Comparison of ENCODE assay signal across 23 cellular contexts in genomic region chr5:29518176-29518575, GRCh38.
"Had no signal": no experiment of that assay in that cellular context is flagged by ENCODE, and none has a peak within 500 bp of the region (broad histone marks: within the 10 kb centered on the region; RNA-seq: fewer than 3 reads in every experiment).

No MANE protein-coding gene starts in this region.

- H3K36me3 Mint-ChIP-seq: mesothelial cell of epicardium; natural killer cell treated with Interleukin-12 subunit alpha and Interleukin-12 subunit beta and Interleukin-15 and Interleukin-18, amount 100 ng/mL, for 72 hours; stimulated activated effector memory CD8-positive, alpha-beta T cell treated with anti-CD3 and anti-CD28 coated beads, Interleukin-12 subunit alpha, Interleukin-12 subunit beta, amount 100 ng/mL, for 72 hours had no signal

- H3K27ac ChIP-seq: brain microvascular endothelial cell, parathyroid adenoma, stomach had no signal

- ATAC-seq: activated CD8-positive, alpha-beta T cell treated with anti-CD3 and anti-CD28 coated beads, Interleukin-2, amount 10 ng/mL, durations not matched to agents 7 days and 5 days; activated T-cell treated with anti-CD3 and anti-CD28 coated beads, Interleukin-2, amount 50 U/mL, for 4 hours; left lobe of liver; natural killer cell treated with Interleukin-12 subunit alpha and Interleukin-12 subunit beta and Interleukin-15 and Interleukin-18, amount 100 ng/mL, for 72 hours; sciatic nerve; stimulated activated effector memory CD8-positive, alpha-beta T cell treated with anti-CD3 and anti-CD28 coated beads, Interleukin-12 subunit alpha, Interleukin-12 subunit beta, amount 100 ng/mL, for 72 hours had no signal

- H3K9ac ChIP-seq: parathyroid adenoma had no signal

- DNase-seq: activated CD4-positive, alpha-beta T cell treated with anti-CD3 and anti-CD28 coated beads, Interleukin-2, amount 10 ng/mL, durations not matched to agents 24 days and 14 days; activated CD4-positive, CD25-positive, alpha-beta regulatory T cell; activated CD8-positive, alpha-beta T cell treated with anti-CD3 and anti-CD28 coated beads, Interleukin-2, amount 10 ng/mL, durations not matched to agents 7 days and 5 days; activated naive CD4-positive, alpha-beta T cell treated with anti-CD3 and anti-CD28 coated beads, Interleukin-2, amount 50 U/mL, for 16 hours; activated T-cell treated with anti-CD3 and anti-CD28 coated beads, Interleukin-2, amount 50 U/mL, for 4 hours; aorta; brain microvascular endothelial cell; cortex of kidney; head of caudate nucleus; kidney; stimulated activated CD4-positive, alpha-beta T cell treated with anti-CD3 and anti-CD28 coated beads, Interleukin-4, amount 100 ng/mL, for 24 hours; stomach; T-helper 9 cell; trophoblast cell had no signal

- H3K4me1 Mint-ChIP-seq: activated CD4-positive, alpha-beta T cell treated with anti-CD3 and anti-CD28 coated beads, Interleukin-2, amount 10 ng/mL, durations not matched to agents 24 days and 14 days; central memory CD8-positive, alpha-beta T cell; stimulated activated effector memory CD8-positive, alpha-beta T cell treated with anti-CD3 and anti-CD28 coated beads, Interleukin-12 subunit alpha, Interleukin-12 subunit beta, amount 100 ng/mL, for 72 hours had no signal

- H3K27me3 Mint-ChIP-seq: activated CD4-positive, alpha-beta T cell treated with anti-CD3 and anti-CD28 coated beads, Interleukin-2, amount 10 ng/mL, durations not matched to agents 24 days and 14 days; central memory CD8-positive, alpha-beta T cell; natural killer cell treated with Interleukin-12 subunit alpha and Interleukin-12 subunit beta and Interleukin-15 and Interleukin-18, amount 100 ng/mL, for 72 hours had no signal

- H3K4me3 ChIP-seq: lung, smooth muscle cell, stomach had no signal

- H3K9me3 Mint-ChIP-seq: mesothelial cell of epicardium had no signal

- H2AFZ ChIP-seq: parathyroid adenoma had no signal

- H3K27me3 ChIP-seq: brain microvascular endothelial cell, stomach had no signal

- H3K27ac Mint-ChIP-seq: activated CD4-positive, alpha-beta T cell treated with anti-CD3 and anti-CD28 coated beads, Interleukin-2, amount 10 ng/mL, durations not matched to agents 24 days and 14 days; activated CD8-positive, alpha-beta T cell treated with anti-CD3 and anti-CD28 coated beads, Interleukin-2, amount 10 ng/mL, durations not matched to agents 7 days and 5 days; mesothelial cell of epicardium; natural killer cell treated with Interleukin-12 subunit alpha and Interleukin-12 subunit beta and Interleukin-15 and Interleukin-18, amount 100 ng/mL, for 72 hours; stimulated activated effector memory CD8-positive, alpha-beta T cell treated with anti-CD3 and anti-CD28 coated beads, Interleukin-12 subunit alpha, Interleukin-12 subunit beta, amount 100 ng/mL, for 72 hours had no signal

- H3K79me2 ChIP-seq: parathyroid adenoma had no signal

- H3K4me3 Mint-ChIP-seq: activated CD4-positive, alpha-beta T cell treated with anti-CD3 and anti-CD28 coated beads, Interleukin-2, amount 10 ng/mL, durations not matched to agents 24 days and 14 days; activated CD8-positive, alpha-beta T cell treated with anti-CD3 and anti-CD28 coated beads, Interleukin-2, amount 10 ng/mL, durations not matched to agents 7 days and 5 days; activated T-cell treated with anti-CD3 and anti-CD28 coated beads, Interleukin-2, amount 50 U/mL, for 4 hours; central memory CD8-positive, alpha-beta T cell; mesothelial cell of epicardium; natural killer cell treated with Interleukin-12 subunit alpha and Interleukin-12 subunit beta and Interleukin-15 and Interleukin-18, amount 100 ng/mL, for 72 hours; stimulated activated effector memory CD8-positive, alpha-beta T cell treated with anti-CD3 and anti-CD28 coated beads, Interleukin-12 subunit alpha, Interleukin-12 subunit beta, amount 100 ng/mL, for 72 hours had no signal

- H3K4me1 ChIP-seq: parathyroid adenoma, stomach had no signal

- H3K4me2 ChIP-seq: smooth muscle cell had no signal

- H3K9me3 ChIP-seq: stomach had no signal

- H3K36me3 ChIP-seq: brain microvascular endothelial cell, stomach had no signal
